23 cellular contexts compared by ENCODE assay signal in the genomic region with DNA sequence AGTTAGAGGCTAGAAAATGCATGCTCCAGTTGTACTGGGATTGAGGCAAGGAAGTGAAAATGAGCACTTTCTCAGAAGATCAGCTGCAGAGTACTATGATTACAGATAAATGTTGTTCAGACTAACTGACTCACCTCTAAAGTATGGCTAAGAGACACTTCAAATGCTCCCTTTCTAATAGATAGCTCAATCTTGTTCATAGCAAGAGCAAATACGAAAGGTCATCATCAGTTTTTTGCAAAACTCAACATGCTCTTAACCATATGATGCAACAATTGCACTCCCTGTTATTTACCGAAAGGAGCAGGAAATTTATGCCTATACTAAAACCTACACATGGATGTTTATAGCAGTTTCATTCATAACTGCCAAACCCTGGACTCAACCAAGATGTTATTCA.
DNase-seq lines count a peak whose midpoint lies in the region; ATAC-seq and TF ChIP-seq lines count a peak whose summit lies in the region.
"Had no signal": no experiment of that assay in that cellular context is flagged by ENCODE, and none has a peak within 500 bp of the region (broad histone marks: within the 10 kb centered on the region; RNA-seq: fewer than 3 reads in every experiment).

No MANE protein-coding gene starts in this region.

- ATAC-seq in foreskin keratinocyte (peak; percentile 97), HG03139 (IDR thresholded peaks at IDR 0.05; ENCODE audit: unreplicated experiment) (no peak), HG02759 (IDR thresholded peaks at IDR 0.05; ENCODE audit: unreplicated experiment) (no peak), T-helper 17 cell (no peak)
- ATAC-seq: A549; effector memory CD8-positive, alpha-beta T cell; PC-3; stimulated activated memory B cell treated with anti-CD40 and anti-IgM and Interleukin-4, amounts not matched to agents 10 μg/mL and 1 μg/mL and 100 μg/mL, for 72 hours had no signal

- H3K27ac Mint-ChIP-seq in T-helper 17 cell: no peak overlapping the region
- H3K27ac Mint-ChIP-seq: effector memory CD8-positive, alpha-beta T cell; nephron progenitor cell; stimulated activated memory B cell treated with anti-CD40 and anti-IgM and Interleukin-4, amounts not matched to agents 10 μg/mL and 1 μg/mL and 100 μg/mL, for 72 hours had no signal

- DNase-seq in AG10803 (ENCODE audit: low read depth) (peak; percentile 38), LHCN-M2 (ENCODE audit: low read depth) (peak; percentile 41), astrocyte of the spinal cord (ENCODE audit: low read depth, low spot score) (peak; percentile 18), foreskin keratinocyte (peak; percentile 84 to 88), NCI-H2171 treated with DMSO at 0.1 percent for 48 hours (lab: John Stamatoyannopoulos, UW) (no peak), T-helper 17 cell (no peak)
- DNase-seq: activated CD4-positive, alpha-beta T cell treated with anti-CD3 and anti-CD28 coated beads, Interleukin-2, amount 50 U/mL, for 1 hour; activated gamma-delta T cell treated with Interleukin-2 at 50 U/mL for 16 hours; amygdala; C1 segment of cervical spinal cord; DMS 273 treated with DMSO at 0.1 percent for 48 hours; effector memory CD8-positive, alpha-beta T cell; foreskin melanocyte; midbrain; NCI-H187 treated with DMSO at 0.1 percent for 48 hours; NCI-H69; nephron progenitor cell; PC-3; stimulated activated CD4-positive, alpha-beta T cell treated with anti-CD3 and anti-CD28 coated beads, Interleukin-15, amount 100 ng/mL, for 24 hours had no signal

- no peaks in the 10 kb centered on the region for H3K27me3 Mint-ChIP-seq in T-helper 17 cell
- H3K27me3 Mint-ChIP-seq: effector memory CD8-positive, alpha-beta T cell; stimulated activated memory B cell treated with anti-CD40 and anti-IgM and Interleukin-4, amounts not matched to agents 10 μg/mL and 1 μg/mL and 100 μg/mL, for 72 hours had no signal

- TF ChIP-seq CTCF in AG10803 (conservative IDR thresholded peaks at IDR 0.05; ENCODE audit: low read length) (no peak), astrocyte of the spinal cord (IDR thresholded peaks at IDR 0.05; ENCODE audit: low read depth, low read length) (no peak), foreskin keratinocyte (conservative IDR thresholded peaks at IDR 0.05) (no peak)

- H3K36me3 Mint-ChIP-seq in T-helper 17 cell (ENCODE audit: low read depth): no peaks in the 10 kb centered on the region
- H3K36me3 Mint-ChIP-seq: stimulated activated memory B cell treated with anti-CD40 and anti-IgM and Interleukin-4, amounts not matched to agents 10 μg/mL and 1 μg/mL and 100 μg/mL, for 72 hours had no signal

- H3K27me3 ChIP-seq in foreskin keratinocyte: no peaks in the 10 kb centered on the region

- no peaks in the 10 kb centered on the region for H3K4me1 Mint-ChIP-seq in T-helper 17 cell
- H3K4me1 Mint-ChIP-seq: nephron progenitor cell; stimulated activated memory B cell treated with anti-CD40 and anti-IgM and Interleukin-4, amounts not matched to agents 10 μg/mL and 1 μg/mL and 100 μg/mL, for 72 hours had no signal

- in situ Hi-C loops in astrocyte of the spinal cord (cut with HindIII; ENCODE audit: low sequenced_read_pairs): no loop called here

- H3K4me3 ChIP-seq in AG10803 (ENCODE audit: low read length) (no peak overlapping the region), astrocyte of the spinal cord (ENCODE audit: low read depth, low read length) (no peak overlapping the region)
- H3K4me3 ChIP-seq: A549 had no signal

- H3K4me3 Mint-ChIP-seq in T-helper 17 cell: no peak overlapping the region
- H3K4me3 Mint-ChIP-seq: effector memory CD8-positive, alpha-beta T cell; nephron progenitor cell; stimulated activated memory B cell treated with anti-CD40 and anti-IgM and Interleukin-4, amounts not matched to agents 10 μg/mL and 1 μg/mL and 100 μg/mL, for 72 hours had no signal

- no peak overlapping the region for H3K27ac ChIP-seq in foreskin keratinocyte
- H3K27ac ChIP-seq: A549 had no signal

- peaks cover 8% of the 10 kb centered on the region for H3K4me1 ChIP-seq in foreskin keratinocyte
- H3K4me1 ChIP-seq: A549 had no signal

- H3K9me3 ChIP-seq in T-helper 17 cell (ENCODE audit: control insufficient read depth, low read length, poor library complexity, severe bottlenecking): no peaks in the 10 kb centered on the region
- H3K9me3 ChIP-seq: A549 had no signal

Comparison
In these comparisons a context has a peak if more than half of its experiments do, and no peak if none do; other contexts are left out.
1. DNase-seq: peak in AG10803 (single experiment), LHCN-M2 (single experiment), astrocyte of the spinal cord (single experiment) and foreskin keratinocyte (2 of 2); none in NCI-H2171 treated with DMSO at 0.1 percent for 48 hours (single experiment) and T-helper 17 cell (0 of 3).